In the genomic region with DNA sequence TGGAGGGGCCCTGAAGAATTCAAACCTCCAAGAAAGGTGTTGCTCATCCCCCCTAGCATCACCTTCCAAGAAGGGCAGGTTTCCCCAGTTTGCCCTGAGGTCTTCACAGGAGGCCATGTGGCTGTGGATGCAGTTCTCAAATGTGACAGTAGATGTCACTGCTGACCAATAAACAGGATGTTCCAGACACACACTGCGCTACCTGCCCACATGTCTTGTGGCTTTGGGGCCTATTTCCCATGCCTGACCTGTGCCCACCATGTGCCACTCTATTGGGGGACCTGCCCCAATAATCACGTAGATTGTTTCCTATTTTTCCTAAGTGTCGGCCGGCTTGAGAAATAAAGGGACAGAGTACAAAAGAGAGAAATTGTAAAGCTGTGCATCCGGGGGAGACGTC, we compare ENCODE assay signal across 9 cellular contexts. TPM values are rescaled to one million over a fixed set of nuclear protein-coding genes. Genes with fewer than 3 reads are reported as not detected.
A peak's percentile ranks its signal among the peaks of the same experiment; 100 is the strongest.
DNase-seq lines count a peak whose midpoint lies in the region; ATAC-seq and TF ChIP-seq lines count a peak whose summit lies in the region.
"Had no signal": no experiment of that assay in that cellular context is flagged by ENCODE, and none has a peak within 500 bp of the region (broad histone marks: within the 10 kb centered on the region; RNA-seq: fewer than 3 reads in every experiment).

No MANE protein-coding gene starts in this region.

- no peaks in the 10 kb centered on the region for H3K4me1 Mint-ChIP-seq in activated CD4-positive, alpha-beta T cell treated with anti-CD3 and anti-CD28 coated beads for 36 hours
- no peaks in the 10 kb centered on the region for H3K4me1 Mint-ChIP-seq in mesothelial cell of epicardium

- peaks cover 2% of the 10 kb centered on the region for H3K27me3 Mint-ChIP-seq in activated CD4-positive, alpha-beta T cell treated with anti-CD3 and anti-CD28 coated beads for 36 hours
- H3K27me3 Mint-ChIP-seq in mesothelial cell of epicardium (ENCODE audit: low read depth), result no peaks in the 10 kb centered on the region

- peak in 35 of 56 donors; percentile 27 to 84 (median 58) for TF ChIP-seq CTCF in dorsolateral prefrontal cortex (IDR thresholded peaks at IDR 0.05 in 54 of 56, conservative IDR thresholded peaks at IDR 0.05 in 2 of 56; ENCODE audit: low read depth in 1 of 56, partially characterized antibody in 56 of 56)
- TF ChIP-seq CTCF in mesothelial cell of epicardium (IDR thresholded peaks at IDR 0.05; ENCODE audit: unreplicated experiment), result no peak

- no peaks in the 10 kb centered on the region for H3K36me3 ChIP-seq in NT2/D1 (ENCODE audit: insufficient read depth, insufficient read length, low read length)
- H3K36me3 ChIP-seq: BLaER1 had no signal

- no peaks in the 10 kb centered on the region for H3K36me3 Mint-ChIP-seq in activated CD4-positive, alpha-beta T cell treated with anti-CD3 and anti-CD28 coated beads for 36 hours (ENCODE audit: low read depth)
- no peaks in the 10 kb centered on the region for H3K36me3 Mint-ChIP-seq in mesothelial cell of epicardium

- H3K27ac Mint-ChIP-seq in activated CD4-positive, alpha-beta T cell treated with anti-CD3 and anti-CD28 coated beads for 36 hours, result peak overlapping the region; percentile 39
- no peak overlapping the region for H3K27ac Mint-ChIP-seq in mesothelial cell of epicardium

- H3K27ac ChIP-seq in dorsolateral prefrontal cortex, result no peak overlapping the region
- H3K27ac ChIP-seq: BLaER1 had no signal

- ATAC-seq in activated CD4-positive, alpha-beta T cell treated with anti-CD3 and anti-CD28 coated beads for 36 hours, result peak; percentile 84
- no peak for ATAC-seq in GM18505 (IDR thresholded peaks at IDR 0.05; ENCODE audit: unreplicated experiment)

- peak; percentile 70 for DNase-seq in activated CD4-positive, alpha-beta T cell treated with anti-CD3 and anti-CD28 coated beads for 36 hours
- DNase-seq in activated CD4-positive, alpha-beta T cell treated with anti-CD3 and anti-CD28 coated beads for 1 hour, result no peak
- DNase-seq in NT2/D1 (ENCODE audit: low read depth, low spot score) (peak; percentile 16), dorsolateral prefrontal cortex (peak in 2 of 10 donors; percentile 42 to 57), posterior vena cava (ENCODE audit: low spot score) (peak; percentile 58), mesothelial cell of epicardium (ENCODE audit: low spot score in 2 of 2, unreplicated experiment in 2 of 2) (no peak), hippocampal formation (lab: John Stamatoyannopoulos, UW) (no peak)

- H3K4me1 ChIP-seq in NT2/D1 (ENCODE audit: insufficient read depth, insufficient read length), result no peaks in the 10 kb centered on the region
- H3K4me1 ChIP-seq: BLaER1 had no signal

- H3K9me3 Mint-ChIP-seq in activated CD4-positive, alpha-beta T cell treated with anti-CD3 and anti-CD28 coated beads for 36 hours (ENCODE audit: low read depth), result no peaks in the 10 kb centered on the region
- H3K9me3 Mint-ChIP-seq in mesothelial cell of epicardium, result no peaks in the 10 kb centered on the region

- no peak overlapping the region for H3K4me3 Mint-ChIP-seq in activated CD4-positive, alpha-beta T cell treated with anti-CD3 and anti-CD28 coated beads for 36 hours
- no peak overlapping the region for H3K4me3 Mint-ChIP-seq in mesothelial cell of epicardium

- CTCF ChIA-PET in activated CD4-positive, alpha-beta T cell treated with anti-CD3 and anti-CD28 coated beads for 36 hours (lab: Charles Lee), result no interaction called here

- H3K9me3 ChIP-seq in NT2/D1 (ENCODE audit: insufficient read depth, low read length), result no peaks in the 10 kb centered on the region
- H3K9me3 ChIP-seq: BLaER1 had no signal

- no peaks in the 10 kb centered on the region for H3K27me3 ChIP-seq in NT2/D1 (ENCODE audit: insufficient read depth, insufficient read length)
- no peaks in the 10 kb centered on the region for H3K27me3 ChIP-seq in dorsolateral prefrontal cortex

- intact Hi-C loops in activated CD4-positive, alpha-beta T cell treated with anti-CD3 and anti-CD28 coated beads for 36 hours (cut with DNase I, micrococcal nuclease), result no loop called here
- intact Hi-C loops in dorsolateral prefrontal cortex (cut with DNase I) (no loop called here), posterior vena cava (cut with DNase I) (loop anchor here in 1 of 2 donors (10.0 kb wide), 1 partner anchor 200 kb away; a partner anchor contains a TSS)

- no peak for TF ChIP-seq POLR2A in GM18505 (IDR thresholded peaks at IDR 0.05; ENCODE audit: borderline replicate concordance, extremely low read depth, insufficient read depth, insufficient read length)

- no peak overlapping the region for H3K4me3 ChIP-seq in NT2/D1 (ENCODE audit: insufficient read length, low read depth)
- H3K4me3 ChIP-seq in dorsolateral prefrontal cortex, result no peak overlapping the region
- H3K4me3 ChIP-seq: BLaER1 had no signal

- POLR2A ChIA-PET in activated CD4-positive, alpha-beta T cell treated with anti-CD3 and anti-CD28 coated beads for 36 hours (lab: Charles Lee), result no interaction called here

- H3K9ac ChIP-seq in NT2/D1 (ENCODE audit: insufficient read length, low read depth), result no peak overlapping the region
- H3K9ac ChIP-seq: BLaER1 had no signal

RNA-seq across cellular contexts. Expression of a gene that starts 4.5 kb away (rescaled TPM):
- not detected for total RNA-seq in activated CD4-positive, alpha-beta T cell treated with anti-CD3 and anti-CD28 coated beads for 36 hours
- total RNA-seq in dorsolateral prefrontal cortex (1 to 10 TPM in 35 of 120 experiments, under 1 TPM in 11, not detected in 74; 0.62 to 7.9 (median 1.5) TPM), posterior vena cava (1 to 10 TPM; 1.2 to 3.9 TPM), mesothelial cell of epicardium (0.29 TPM in 1 of 3 replicates, not detected in the others)

RNA-seq across cellular contexts. Expression of a gene that starts 10.2 kb away (rescaled TPM):
- total RNA-seq in activated CD4-positive, alpha-beta T cell treated with anti-CD3 and anti-CD28 coated beads for 36 hours, result 100 to 1,000 TPM in 1 of 2 experiments, 10 to 100 TPM in 1; 91.3 to 118 TPM
- total RNA-seq in dorsolateral prefrontal cortex (100 to 1,000 TPM in 8 of 120 experiments, 10 to 100 TPM in 112; 44.8 to 112 (median 76.1) TPM), posterior vena cava (10 to 100 TPM; 48.5 to 50.3 TPM), mesothelial cell of epicardium (80.0 to 85.3 TPM (median 80.3 TPM) in 3 replicates)

RNA-seq across cellular contexts. Expression of a gene that starts 17.7 kb away (rescaled TPM):
- 1 to 10 TPM; 2.3 to 2.8 TPM for total RNA-seq in activated CD4-positive, alpha-beta T cell treated with anti-CD3 and anti-CD28 coated beads for 36 hours
- total RNA-seq in dorsolateral prefrontal cortex (1 to 10 TPM in 69 of 120 experiments, under 1 TPM in 4, not detected in 47; 0.30 to 5.3 (median 2.0) TPM), posterior vena cava (1 to 10 TPM in 1 of 2 donors, under 1 TPM in 1; 0.90 to 1.7 TPM), mesothelial cell of epicardium (not detected in 3 replicates)

RNA-seq across cellular contexts. Expression of a gene that starts 20.8 kb away (rescaled TPM):
- not detected for total RNA-seq in activated CD4-positive, alpha-beta T cell treated with anti-CD3 and anti-CD28 coated beads for 36 hours
- under 1 TPM in 1 of 120 experiments, not detected in 119; 0.73 TPM for total RNA-seq in dorsolateral prefrontal cortex
- total RNA-seq in posterior vena cava, result not detected
- not detected in 3 replicates for total RNA-seq in mesothelial cell of epicardium

RNA-seq across cellular contexts. Expression of a gene that starts 23.4 kb away (rescaled TPM):
- not detected for total RNA-seq in activated CD4-positive, alpha-beta T cell treated with anti-CD3 and anti-CD28 coated beads for 36 hours
- 10 to 100 TPM in 91 of 120 experiments, 1 to 10 TPM in 28, not detected in 1; 2.3 to 55.6 (median 17.1) TPM for total RNA-seq in dorsolateral prefrontal cortex
- 10 to 100 TPM in 1 of 2 donors, 1 to 10 TPM in 1; 5.6 to 13.1 TPM for total RNA-seq in posterior vena cava
- 3.6 to 3.7 TPM (median 3.7 TPM) in 3 replicates for total RNA-seq in mesothelial cell of epicardium

Comparison
In these comparisons a context has a peak if more than half of its experiments do, and no peak if none do; other contexts are left out.
1. DNase-seq: peak in activated CD4-positive, alpha-beta T cell treated with anti-CD3 and anti-CD28 coated beads for 36 hours (single experiment), NT2/D1 (single experiment) and posterior vena cava (single experiment); none in activated CD4-positive, alpha-beta T cell treated with anti-CD3 and anti-CD28 coated beads for 1 hour (single experiment), mesothelial cell of epicardium (0 of 2) and hippocampal formation (0 of 2).